In the genomic region with DNA sequence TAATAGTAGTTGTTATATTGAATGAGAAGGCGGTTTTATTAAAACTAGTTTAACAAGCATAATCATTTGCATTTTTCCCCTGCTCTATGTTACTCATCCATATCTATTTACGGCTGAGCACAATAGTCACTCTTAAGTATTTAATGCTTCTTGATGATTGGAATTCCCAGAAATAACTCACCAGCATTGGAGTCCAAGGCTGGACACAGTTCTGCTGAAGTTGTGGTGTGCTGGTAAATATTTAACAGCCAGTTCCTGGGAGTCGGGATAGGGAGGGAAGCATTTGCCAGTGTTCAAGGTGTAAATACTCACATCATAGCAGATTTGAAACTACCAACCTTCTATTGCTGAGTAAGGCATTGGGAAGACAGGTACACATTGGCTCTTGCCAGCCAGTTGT, we compare ENCODE assay signal across 16 cellular contexts.
A peak's percentile ranks its signal among the peaks of the same experiment; 100 is the strongest.
DNase-seq lines count a peak whose midpoint lies in the region; ATAC-seq, FAIRE-seq and TF ChIP-seq lines count a peak whose summit lies in the region.
"Had no signal": no experiment of that assay in that cellular context is flagged by ENCODE, and none has a peak within 500 bp of the region (broad histone marks: within the 10 kb centered on the region; RNA-seq: fewer than 3 reads in every experiment).

No MANE protein-coding gene starts in this region.

- H3K27ac ChIP-seq in tibial artery = no peak overlapping the region
- H3K27ac ChIP-seq: tibial nerve had no signal

- H3K4me3 ChIP-seq in BJ (ENCODE audit: low read depth, low read length) = no peak overlapping the region
- H3K4me3 ChIP-seq in bronchial epithelial cell (ENCODE audit: low read depth, low read length) = no peak overlapping the region
- no peak overlapping the region for H3K4me3 ChIP-seq in tibial artery
- H3K4me3 ChIP-seq: GM12878, tibial nerve had no signal

- no peaks in the 10 kb centered on the region for H3K9me3 ChIP-seq in tibial artery
- H3K9me3 ChIP-seq: tibial nerve had no signal

- CTCF ChIA-PET in BJ (lab: Yijun Ruan, JAX) = interaction anchor here (1.2 kb wide), 1 partner anchor 25 kb away, joined by 3 read pairs; no protein-coding TSS in a partner anchor

- DNase-seq in BJ (ENCODE audit: low read depth) (peak; percentile 11), M059J (ENCODE audit: low read depth) (peak; percentile 64), bronchial epithelial cell (ENCODE audit: low read depth) (peak; percentile 78), left lobe of liver (ENCODE audit: low spot score) (no peak), NCI-H2227 (lab: John Stamatoyannopoulos, UW; ENCODE audit: unreplicated experiment) (no peak), activated gamma-delta T cell (lab: John Stamatoyannopoulos, UW) (no peak), tibial artery (no peak), NCI-H1694 (lab: John Stamatoyannopoulos, UW) (no peak)
- DNase-seq: activated CD8-positive, alpha-beta memory T cell treated with anti-CD3 and anti-CD28 coated beads, Interleukin-2, amount 50 U/mL, for 4 hours; DND-41; midbrain; NCI-H1105; T-cell had no signal

- TF ChIP-seq CTCF in BJ (IDR thresholded peaks at IDR 0.05; ENCODE audit: insufficient read depth, low read depth, low read length) (no peak), bronchial epithelial cell (IDR thresholded peaks at IDR 0.05; ENCODE audit: insufficient read depth, low read length, severe bottlenecking) (no peak), tibial artery (IDR thresholded peaks at IDR 0.05) (no peak)

- peak; percentile 93 for ATAC-seq in left lobe of liver
- ATAC-seq: activated CD4-positive, CD25-positive, alpha-beta regulatory T cell treated with anti-CD3 and anti-CD28 coated beads, Interleukin-2, amount 50 U/mL, for 24 hours; GM12878; T-cell had no signal

- intact Hi-C loops in tibial artery (cut with DNase I; ENCODE audit: low total_unique reads) = no loop called here

- POLR2A ChIA-PET in BJ (lab: Charles Lee) = no interaction called here

- H3K4me1 ChIP-seq in tibial artery = no peaks in the 10 kb centered on the region

- no peak for FAIRE-seq in bronchial epithelial cell (lab: Jason Lieb, UNC)
- FAIRE-seq: GM12878 had no signal

- no peaks in the 10 kb centered on the region for H3K27me3 ChIP-seq in BJ (ENCODE audit: control insufficient read depth, insufficient read depth, low read length)
- no peaks in the 10 kb centered on the region for H3K27me3 ChIP-seq in bronchial epithelial cell (ENCODE audit: control insufficient read depth, insufficient read depth, low read length)
- H3K27me3 ChIP-seq in tibial artery = no peaks in the 10 kb centered on the region

- H3K36me3 ChIP-seq in BJ (ENCODE audit: control insufficient read depth, insufficient read depth, low read length) (no peaks in the 10 kb centered on the region), bronchial epithelial cell (ENCODE audit: control insufficient read depth, insufficient read depth, low read length) (no peaks in the 10 kb centered on the region), tibial artery (no peaks in the 10 kb centered on the region)
- H3K36me3 ChIP-seq: tibial nerve had no signal

Comparison
In these comparisons a context has a peak if more than half of its experiments do, and no peak if none do; other contexts are left out.
1. DNase-seq: peak in BJ (single experiment), M059J (single experiment) and bronchial epithelial cell (single experiment); none in left lobe of liver (single experiment), NCI-H2227 (single experiment), activated gamma-delta T cell (single experiment), tibial artery (0 of 2) and NCI-H1694 (single experiment).